ENCODE assay signal across 14 cellular contexts in genomic region chr17:43016216-43016615, GRCh38. TPM values are rescaled to one million over a fixed set of nuclear protein-coding genes. Genes with fewer than 3 reads are reported as not detected.
DNase-seq lines count a peak whose midpoint lies in the region; TF ChIP-seq lines count a peak whose summit lies in the region.
"Had no signal": no experiment of that assay in that cellular context is flagged by ENCODE, and none has a peak within 500 bp of the region (broad histone marks: within the 10 kb centered on the region; RNA-seq: fewer than 3 reads in every experiment).

No MANE protein-coding gene starts in this region.

- peaks cover 5% of the 10 kb centered on the region for H3K23me2 ChIP-seq in H9 (ENCODE audit: insufficient read length, low read depth, low read length, poor library complexity, severe bottlenecking)

- no peak overlapping the region for H4K91ac ChIP-seq in H9 (ENCODE audit: insufficient read length, low read depth, low read length)

- no peak for DNase-seq in H9
- peak in 2 of 7 donors; percentile 29 to 56 for DNase-seq in adrenal gland
- no peak for DNase-seq in suprapubic skin (ENCODE audit: low spot score in 2 of 2)
- DNase-seq in posterior vena cava (ENCODE audit: low spot score): no peak
- DNase-seq in substantia nigra (lab: John Stamatoyannopoulos, UW): no peak
- DNase-seq in COLO668 (lab: John Stamatoyannopoulos, UW; ENCODE audit: unreplicated experiment): no peak
- DNase-seq: activated CD4-positive, CD25-positive, alpha-beta regulatory T cell treated with anti-CD3 and anti-CD28 coated beads, Interleukin-2, amount 50 U/mL, for 72 hours; activated naive CD4-positive, alpha-beta T cell treated with anti-CD3 and anti-CD28 coated beads, Interleukin-2, amount 50 U/mL, for 16 hours; DMS79 treated with DMSO at 0.1 percent for 48 hours; NCI-H1092; RPMI8226; stimulated activated CD4-positive, alpha-beta T cell treated with anti-CD3 and anti-CD28 coated beads, Interleukin-1b, Interleukin-23, amount 100 ng/mL, for 48 hours had no signal

- TF ChIP-seq CTCF in H9 (conservative IDR thresholded peaks at IDR 0.05): no peak
- no peak for TF ChIP-seq CTCF in adrenal gland (IDR thresholded peaks at IDR 0.05)
- no peak for TF ChIP-seq CTCF in suprapubic skin (IDR thresholded peaks at IDR 0.05)

- no peak overlapping the region for H2BK15ac ChIP-seq in H9 (ENCODE audit: low read depth, low read length)

- no peak overlapping the region for H3K4ac ChIP-seq in H9 (ENCODE audit: low read depth, low read length)

- H3K14ac ChIP-seq in H9 (ENCODE audit: insufficient read depth, low read length): no peak overlapping the region

- WGBS in H9 (ENCODE audit: extremely low coverage, insufficient read length, low lambda C conversion rate): no CpG with 5 or more reads among the region's 7 CpGs
- WGBS in adrenal gland, 4 donors: 90 to 100% (median 92%) methylated on average over 1 to 7 of the region's 7 CpGs
- 85% methylated on average over 4 of the region's 7 CpGs for WGBS in suprapubic skin

- no peaks in the 10 kb centered on the region for H4K20me1 ChIP-seq in H9 (ENCODE audit: control insufficient read depth, insufficient read depth, insufficient read length)

- H3T11ph ChIP-seq in H9 (ENCODE audit: low read length): no peak overlapping the region

- no peaks in the 10 kb centered on the region for H3K27me3 Mint-ChIP-seq in H9 (ENCODE audit: low read depth)

- no peak overlapping the region for H3K56ac ChIP-seq in H9 (ENCODE audit: insufficient read length, low read depth, low read length)

- no peak overlapping the region for H2BK120ac ChIP-seq in H9 (ENCODE audit: low read depth, low read length, poor library complexity, severe bottlenecking)

- no peak for TF ChIP-seq EP300 in suprapubic skin (IDR thresholded peaks at IDR 0.05)

- no peaks in the 10 kb centered on the region for H3K79me1 ChIP-seq in H9 (ENCODE audit: insufficient read depth, low read depth, low read length, poor library complexity, severe bottlenecking)

- H3K36me3 ChIP-seq in adrenal gland (replicated peaks in 1 of 2): peaks cover 0 to 47% of the 10 kb centered on the region in 2 donors
- H3K36me3 ChIP-seq in muscle layer of duodenum (ENCODE audit: control insufficient read depth in 1 of 2, insufficient read depth in 2 of 2, low read length in 2 of 2): peaks cover 21 to 52% of the 10 kb centered on the region in 2 donors
- peaks cover 33% of the 10 kb centered on the region for H3K36me3 ChIP-seq in suprapubic skin

- no peak overlapping the region for H3K23ac ChIP-seq in H9 (ENCODE audit: insufficient read length, low read depth, low read length)

- no peak overlapping the region for H2AFZ ChIP-seq in H9 (ENCODE audit: low read length)

- peaks cover 11 to 47% (median 45%) of the 10 kb centered on the region in 3 experiments; a peak in 6 of 7 replicates for H3K36me3 Mint-ChIP-seq in H9 (ENCODE audit: insufficient read depth in 1 of 3, low read depth in 3 of 3)

- no peak overlapping the region for H3K27ac ChIP-seq in H9 (ENCODE audit: insufficient read length, low read depth, low read length)
- H3K27ac ChIP-seq in adrenal gland: peak overlapping the region in 4 of 5 donors; percentile 43 to 87 (median 70)
- H3K27ac ChIP-seq in muscle layer of duodenum (ENCODE audit: low read length): peak overlapping the region; percentile 51
- peak overlapping the region; percentile 57 for H3K27ac ChIP-seq in suprapubic skin
- no peak overlapping the region for H3K27ac ChIP-seq in substantia nigra (ENCODE audit: low read depth, low read length, poor library complexity, severe bottlenecking)

- H3K9me3 Mint-ChIP-seq in H9: no peaks in the 10 kb centered on the region
- H3K9me3 Mint-ChIP-seq: T-helper 1 cell treated with Interleukin-12 subunit alpha and Interleukin-12 subunit beta and Interleukin-4 antibody, amounts not matched to agents 30 μg/mL and 1 μg/mL, for 36 hours had no signal

- peaks cover 32 to 67% of the 10 kb centered on the region in 2 experiments for H3K4me1 Mint-ChIP-seq in H9

- H4K8ac ChIP-seq in H9 (replicated peaks; ENCODE audit: insufficient read length, low read depth, low read length): no peak overlapping the region

- H3K18ac ChIP-seq in H9 (ENCODE audit: insufficient read length, low read depth, low read length): no peak overlapping the region

- H3K9me3 ChIP-seq in H9 (ENCODE audit: control insufficient read depth, low read depth, low read length) (no peaks in the 10 kb centered on the region), adrenal gland (replicated peaks in 1 of 3) (no peaks in the 10 kb centered on the region), muscle layer of duodenum (ENCODE audit: control insufficient read depth in 1 of 2, low read length in 2 of 2) (no peaks in the 10 kb centered on the region), suprapubic skin (no peaks in the 10 kb centered on the region)

- no peak overlapping the region for H2AK5ac ChIP-seq in H9 (ENCODE audit: insufficient read length, low read length)

- H3K9ac ChIP-seq in H9 (ENCODE audit: extremely low read depth, insufficient read length, low read length): no peak overlapping the region

- peak overlapping the region; percentile 34 to 86 (median 40); a peak in 2 of 7 replicates for H3K27ac Mint-ChIP-seq in H9
- H3K27ac Mint-ChIP-seq: T-helper 1 cell treated with Interleukin-12 subunit alpha and Interleukin-12 subunit beta and Interleukin-4 antibody, amounts not matched to agents 30 μg/mL and 1 μg/mL, for 36 hours had no signal

- intact Hi-C loops in adrenal gland (cut with DNase I) (no loop called here), posterior vena cava (cut with DNase I) (loop anchor here in 1 of 2 donors (10.0 kb wide), 1 partner anchor 159 kb away; the partner anchor contains the start of gene NBR1)

- H3K27me3 ChIP-seq in H9 (ENCODE audit: insufficient read depth, low read length) (no peaks in the 10 kb centered on the region), adrenal gland (no peaks in the 10 kb centered on the region), muscle layer of duodenum (ENCODE audit: low read depth, low read length) (no peaks in the 10 kb centered on the region), suprapubic skin (no peaks in the 10 kb centered on the region)

- H2BK20ac ChIP-seq in H9 (ENCODE audit: low read depth, low read length, poor library complexity, severe bottlenecking): no peak overlapping the region

- H3K4me3 Mint-ChIP-seq in H9: no peak overlapping the region; a peak in 1 of 5 replicates
- H3K4me3 Mint-ChIP-seq: T-helper 1 cell treated with Interleukin-12 subunit alpha and Interleukin-12 subunit beta and Interleukin-4 antibody, amounts not matched to agents 30 μg/mL and 1 μg/mL, for 36 hours had no signal

- no peak overlapping the region for H2BK5ac ChIP-seq in H9 (ENCODE audit: insufficient read length, low read length)

- H3K4me1 ChIP-seq in H9 (ENCODE audit: insufficient read depth, low read length) (peaks cover 3% of the 10 kb centered on the region), adrenal gland (replicated peaks in 1 of 2) (peaks cover 61 to 76% of the 10 kb centered on the region in 2 donors), muscle layer of duodenum (ENCODE audit: control insufficient read depth in 1 of 2, insufficient read depth in 2 of 2, low read length in 2 of 2) (peaks cover 17 to 58% of the 10 kb centered on the region in 2 donors), suprapubic skin (peaks cover 80% of the 10 kb centered on the region)

- H3K79me2 ChIP-seq in H9 (ENCODE audit: insufficient read depth, low read length): no peaks in the 10 kb centered on the region

- H4K5ac ChIP-seq in H9 (ENCODE audit: insufficient read length, low read depth, low read length): no peak overlapping the region

- no peak overlapping the region for H3K4me2 ChIP-seq in H9 (ENCODE audit: insufficient read depth, insufficient read length, low read length)

- H3K4me3 ChIP-seq in adrenal gland (no peak overlapping the region), muscle layer of duodenum (ENCODE audit: low read depth in 1 of 2, low read length in 2 of 2) (no peak overlapping the region), suprapubic skin (no peak overlapping the region)

- TF ChIP-seq POLR2A in adrenal gland (IDR thresholded peaks at IDR 0.05) (no peak), suprapubic skin (IDR thresholded peaks at IDR 0.05) (no peak)

- no peak overlapping the region for H2BK12ac ChIP-seq in H9 (ENCODE audit: insufficient read length, low read depth, low read length)

RNA-seq across cellular contexts. Expression of gene VAT1, which starts 6.0 kb away (rescaled TPM):
- total RNA-seq in H9 (2021) (262 and 274 TPM in 2 replicates), adrenal gland (100 to 1,000 TPM; 418 to 744 (median 465) TPM), suprapubic skin (100 to 1,000 TPM; 125 to 234 (median 188) TPM), posterior vena cava (100 to 1,000 TPM; 247 to 267 TPM)
- 100 to 1,000 TPM; 177 to 311 (median 269) TPM for polyA plus RNA-seq in adrenal gland

RNA-seq across cellular contexts. Expression of gene RND2, which starts 8.8 kb away (rescaled TPM):
- total RNA-seq in H9 (2021) (47.8 and 50.7 TPM in 2 replicates), adrenal gland (1 to 10 TPM; 2.0 to 8.2 (median 4.1) TPM), suprapubic skin (1 to 10 TPM in 3 of 4 donors, under 1 TPM in 1; 0.79 to 2.1 (median 1.8) TPM), posterior vena cava (1 to 10 TPM; 1.9 to 2.2 TPM)
- 1 to 10 TPM; 2.4 to 6.3 (median 3.1) TPM for polyA plus RNA-seq in adrenal gland

RNA-seq across cellular contexts. Expression of gene IFI35, which starts 9.6 kb away (rescaled TPM):
- 3.1 and 4.2 TPM in 2 replicates for total RNA-seq in H9 (2021)
- total RNA-seq in adrenal gland: 10 to 100 TPM; 47.7 to 72.9 (median 64.8) TPM
- 10 to 100 TPM; 44.1 to 91.4 (median 68.1) TPM for polyA plus RNA-seq in adrenal gland
- total RNA-seq in suprapubic skin: 10 to 100 TPM in 3 of 4 donors, 1 to 10 TPM in 1; 9.0 to 18.0 (median 13.7) TPM
- total RNA-seq in posterior vena cava: 10 to 100 TPM; 23.9 to 24.1 TPM

RNA-seq across cellular contexts. Expression of gene RPL27, which starts 18.0 kb away (rescaled TPM):
- 1,514 and 1,552 TPM in 2 replicates for total RNA-seq in H9 (2021)
- 1,000 to 10,000 TPM in 2 of 8 donors, 100 to 1,000 TPM in 6; 356 to 1,313 (median 903) TPM for total RNA-seq in adrenal gland
- polyA plus RNA-seq in adrenal gland: 1,000 to 10,000 TPM; 1,877 to 2,291 (median 1,931) TPM
- 1,000 to 10,000 TPM in 3 of 4 donors, 100 to 1,000 TPM in 1; 968 to 1,986 (median 1,251) TPM for total RNA-seq in suprapubic skin
- 1,000 to 10,000 TPM; 1,110 to 1,208 TPM for total RNA-seq in posterior vena cava

RNA-seq across cellular contexts. Expression of gene RUNDC1, which starts 35.9 kb away (rescaled TPM):
- total RNA-seq in H9 (2021): 18.3 and 18.8 TPM in 2 replicates
- total RNA-seq in adrenal gland: 10 to 100 TPM; 15.0 to 29.7 (median 18.2) TPM
- 10 to 100 TPM in 2 of 3 donors, 1 to 10 TPM in 1; 7.6 to 20.6 (median 10.3) TPM for polyA plus RNA-seq in adrenal gland
- 10 to 100 TPM; 13.9 to 18.9 (median 16.2) TPM for total RNA-seq in suprapubic skin
- total RNA-seq in posterior vena cava: 10 to 100 TPM; 10.6 to 14.1 TPM

Comparison
In these comparisons a context has a peak if more than half of its experiments do, and no peak if none do; other contexts are left out.
1. H3K27ac ChIP-seq: peak in adrenal gland (4 of 5), muscle layer of duodenum (single experiment) and suprapubic skin (single experiment); none in H9 (single experiment) and substantia nigra (single experiment).